Comparison of ENCODE assay signal across 8 cellular contexts in genomic region chr22:46777609-46777970, GRCh38. TPM values are rescaled to one million over a fixed set of nuclear protein-coding genes. Genes with fewer than 3 reads are reported as not detected.
A peak's percentile ranks its signal among the peaks of the same experiment; 100 is the strongest.
DNase-seq lines count a peak whose midpoint lies in the region; ATAC-seq and TF ChIP-seq lines count a peak whose summit lies in the region.

No MANE protein-coding gene starts in this region.

- H3K4me3 Mint-ChIP-seq in T-cell = peak overlapping the region; percentile 46 to 79 (median 61)
- no peak overlapping the region for H3K4me3 Mint-ChIP-seq in HFFc6

- POLR2A ChIA-PET in T-cell (lab: Charles Lee) = interaction anchor here in 1 of 2 donors (1.0 kb wide), 1 partner anchor 14 kb away, joined by 3 read pairs; no protein-coding TSS in a partner anchor

- H3K36me3 Mint-ChIP-seq in T-cell = peaks cover 12% of the 10 kb centered on the region
- no peaks in the 10 kb centered on the region for H3K36me3 Mint-ChIP-seq in HFFc6 (ENCODE audit: low read depth)

- DNase-seq in GM13976 (ENCODE audit: low spot score) (peak; percentile 71), T-cell (peak in 18 of 34 experiments; percentile 21 to 63 (median 43)), SW480 (ENCODE audit: low spot score) (no peak), HFFc6 (no peak)
- no peak for DNase-seq in effector memory CD4-positive, alpha-beta T cell
- DNase-seq in stimulated activated CD4-positive, alpha-beta T cell treated with anti-CD3 and anti-CD28 coated beads, Interleukin-2, amount 100 ng/mL, for 24 hours = peak; percentile 59 to 64

- H3K4me3 ChIP-seq in effector memory CD4-positive, alpha-beta T cell (ENCODE audit: insufficient read depth, low read depth, low read length, poor library complexity, severe bottlenecking) = no peak overlapping the region

- in situ Hi-C loops in GM13976 (cut with MboI; ENCODE audit: low sequenced_read_pairs, unreplicated experiment) = no loop called here

- H3K27me3 ChIP-seq in effector memory CD4-positive, alpha-beta T cell (replicated peaks; ENCODE audit: control insufficient read depth, insufficient read depth, low read length, poor library complexity, severe bottlenecking) = no peaks in the 10 kb centered on the region

- no peak for TF ChIP-seq CTCF in GM13976 (IDR thresholded peaks at IDR 0.05; ENCODE audit: borderline replicate concordance, control extremely low read depth, extremely low read depth, insufficient read depth, missing control alignments)
- TF ChIP-seq CTCF in HFFc6 (IDR thresholded peaks at IDR 0.05) = no peak

- ATAC-seq in T-cell (replicated peaks in 1 of 4) = peak in 3 of 4 experiments; percentile 33 to 56 (median 35)
- ATAC-seq in HG03520 (IDR thresholded peaks at IDR 0.05; ENCODE audit: unreplicated experiment) = no peak
- no peak for ATAC-seq in GM18502 (IDR thresholded peaks at IDR 0.05; ENCODE audit: poor library complexity, unreplicated experiment)

- no peaks in the 10 kb centered on the region for H3K27me3 Mint-ChIP-seq in T-cell
- peaks cover 2% of the 10 kb centered on the region; the same call in 1 of the 2 replicates for H3K27me3 Mint-ChIP-seq in HFFc6 (ENCODE audit: insufficient read depth)

- H3K27ac Mint-ChIP-seq in T-cell = peak overlapping the region; percentile 96 to 97
- H3K27ac Mint-ChIP-seq in HFFc6 = no peak overlapping the region

- CTCF ChIA-PET in T-cell (lab: Charles Lee) = no interaction called here

- peak overlapping the region; percentile 67 for H3K27ac ChIP-seq in effector memory CD4-positive, alpha-beta T cell (ENCODE audit: insufficient read depth, low read length, poor library complexity, severe bottlenecking)

- no peaks in the 10 kb centered on the region for H3K36me3 ChIP-seq in effector memory CD4-positive, alpha-beta T cell (ENCODE audit: control insufficient read depth, insufficient read depth, low read length)

- H3K9me3 Mint-ChIP-seq in T-cell = no peaks in the 10 kb centered on the region
- no peaks in the 10 kb centered on the region for H3K9me3 Mint-ChIP-seq in HFFc6

- peaks cover 43% of the 10 kb centered on the region for H3K4me1 ChIP-seq in effector memory CD4-positive, alpha-beta T cell (ENCODE audit: control insufficient read depth, insufficient read depth, low read length, poor library complexity, severe bottlenecking)

- peaks cover 61 to 91% (median 80%) of the 10 kb centered on the region in 3 donors for H3K4me1 Mint-ChIP-seq in T-cell
- peaks cover 21% of the 10 kb centered on the region for H3K4me1 Mint-ChIP-seq in HFFc6 (ENCODE audit: low read depth)

- H3K9me3 ChIP-seq in effector memory CD4-positive, alpha-beta T cell (ENCODE audit: control insufficient read depth, low read length) = no peaks in the 10 kb centered on the region

RNA-seq across cellular contexts. Expression of gene TBC1D22A, which starts 15.1 kb away (rescaled TPM):
- 10 to 100 TPM; 38.3 to 67.8 (median 57.7) TPM for total RNA-seq in T-cell
- total RNA-seq in HFFc6 (2021; fragmentation: NEBNext Ultra II Directional; extraction: Animal tissue kit (Norgen Biotek cat#: 25700)) = 10 to 100 TPM; 20.4 to 24.1 (median 22.2) TPM

RNA-seq across cellular contexts. Expression of gene CERK, which starts 39.5 kb away (rescaled TPM):
- 100 to 1,000 TPM in 3 of 5 donors, 10 to 100 TPM in 2; 77.4 to 155 (median 125) TPM for total RNA-seq in T-cell
- total RNA-seq in HFFc6 (2021; fragmentation: NEBNext Ultra II Directional; extraction: Animal tissue kit (Norgen Biotek cat#: 25700)) = 10 to 100 TPM; 49.1 to 54.8 (median 52.0) TPM

Comparison
In these comparisons a context has a peak if more than half of its experiments do, and no peak if none do; other contexts are left out.
1. DNase-seq: peak in GM13976 (single experiment), T-cell (18 of 34) and stimulated activated CD4-positive, alpha-beta T cell treated with anti-CD3 and anti-CD28 coated beads, Interleukin-2, amount 100 ng/mL, for 24 hours (2 of 2); none in effector memory CD4-positive, alpha-beta T cell (0 of 3), SW480 (single experiment) and HFFc6 (single experiment).
2. ATAC-seq: peak in T-cell (3 of 4); none in HG03520 (single experiment) and GM18502 (single experiment).